18 cellular contexts compared by ENCODE assay signal in the genomic region with DNA sequence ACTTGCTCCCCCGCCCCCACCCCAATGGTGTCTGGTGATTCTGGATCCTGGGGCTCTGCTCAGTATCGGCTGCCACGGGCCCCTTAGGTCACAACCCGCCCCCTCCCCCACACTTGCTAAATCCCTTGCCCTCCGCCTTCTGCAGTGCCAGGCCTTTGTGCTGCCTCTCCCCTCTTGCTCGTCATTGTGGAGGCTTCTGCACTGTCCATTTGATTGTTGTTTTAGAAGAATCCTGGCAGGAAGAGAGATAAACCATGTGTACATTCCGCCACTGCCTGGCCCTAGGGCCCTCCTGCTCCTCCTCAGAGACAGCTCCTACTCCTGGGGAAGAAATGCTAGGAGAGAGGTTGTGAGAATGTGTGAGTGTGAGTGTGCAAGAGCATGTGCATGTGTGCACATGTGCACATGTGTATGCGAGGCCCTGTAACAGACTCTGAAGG. TPM values are rescaled to one million over a fixed set of nuclear protein-coding genes. Genes with fewer than 3 reads are reported as not detected.
DNase-seq lines count a peak whose midpoint lies in the region; ATAC-seq and TF ChIP-seq lines count a peak whose summit lies in the region.
"Had no signal": no experiment of that assay in that cellular context is flagged by ENCODE, and none has a peak within 500 bp of the region (broad histone marks: within the 10 kb centered on the region; RNA-seq: fewer than 3 reads in every experiment).

No MANE protein-coding gene starts in this region.

- H3K9ac ChIP-seq in SK-N-SH: no peak overlapping the region

- H3K4me1 Mint-ChIP-seq in CD4-positive, alpha-beta T cell (ENCODE audit: low read depth): peaks cover 22% of the 10 kb centered on the region

- no peaks in the 10 kb centered on the region for H3K9me2 ChIP-seq in SK-N-SH

- no peak for TF ChIP-seq RAD21 in SK-N-SH (IDR thresholded peaks at IDR 0.05; ENCODE audit: low read length)

- TF ChIP-seq CTCF in SK-N-SH (IDR thresholded peaks at IDR 0.05) (no peak), dorsolateral prefrontal cortex (IDR thresholded peaks at IDR 0.05 in 54 of 56, conservative IDR thresholded peaks at IDR 0.05 in 2 of 56; ENCODE audit: low read depth in 1 of 56, partially characterized antibody in 56 of 56) (no peak), tibial nerve (IDR thresholded peaks at IDR 0.05) (no peak)
- no peak for TF ChIP-seq CTCF in CD4-positive, alpha-beta T cell (IDR thresholded peaks at IDR 0.05)

- DNase-seq in SK-N-SH (peak; percentile 37), dorsolateral prefrontal cortex (peak in 1 of 10 donors; percentile 63), midbrain (lab: John Stamatoyannopoulos, UW) (peak; percentile 70), tibial nerve (ENCODE audit: low spot score in 2 of 2) (no peak), HUDEP-2 (lab: John Stamatoyannopoulos, UW; ENCODE audit: unreplicated experiment in 76 of 76) (no peak)
- no peak for DNase-seq in CD4-positive, alpha-beta T cell
- DNase-seq: activated T-cell treated with anti-CD3 and anti-CD28 coated beads, Interleukin-2, amount 50 U/mL, for 1 hour; CD4-positive, CD25-positive, alpha-beta regulatory T cell; cerebellar nuclear complex; GOT3; NCI-H226; psoas muscle; SHP77; T1000 had no signal

- H3K27ac Mint-ChIP-seq in CD4-positive, alpha-beta T cell: no peak overlapping the region
- H3K27ac Mint-ChIP-seq: activated CD4-positive, alpha-beta T cell treated with anti-CD3 and anti-CD28 coated beads, Interleukin-2, amount 10 ng/mL, durations not matched to agents 7 days and 5 days; activated naive CD8-positive, alpha-beta T cell had no signal

- H2AFZ ChIP-seq in SK-N-SH (ENCODE audit: low read depth): no peak overlapping the region

- POLR2A ChIA-PET in SK-N-SH (lab: Yijun Ruan, JAX): no interaction called here
- POLR2A ChIA-PET in CD4-positive, alpha-beta T cell (lab: Charles Lee): no interaction called here

- no peaks in the 10 kb centered on the region for H3K27me3 ChIP-seq in SK-N-SH (ENCODE audit: insufficient read depth)
- H3K27me3 ChIP-seq in dorsolateral prefrontal cortex: no peaks in the 10 kb centered on the region
- H3K27me3 ChIP-seq in tibial nerve: no peaks in the 10 kb centered on the region
- no peaks in the 10 kb centered on the region for H3K27me3 ChIP-seq in CD4-positive, alpha-beta T cell (ENCODE audit: control insufficient read depth, insufficient read depth, low read length)

- H3K36me3 ChIP-seq in SK-N-SH (replicated peaks in 1 of 2; ENCODE audit: control insufficient read depth in 1 of 2, insufficient read depth in 2 of 2, low read length in 1 of 2) (no peaks in the 10 kb centered on the region), tibial nerve (peaks cover 0 to 11% (median 0%) of the 10 kb centered on the region in 3 donors)

- peaks cover 7% of the 10 kb centered on the region for H3F3A ChIP-seq in SK-N-SH (replicated peaks; ENCODE audit: insufficient read depth)

- no peaks in the 10 kb centered on the region for H3K9me3 Mint-ChIP-seq in CD4-positive, alpha-beta T cell
- H3K9me3 Mint-ChIP-seq: activated CD4-positive, alpha-beta T cell treated with anti-CD3 and anti-CD28 coated beads, Interleukin-2, amount 10 ng/mL, durations not matched to agents 7 days and 5 days; CD4-positive, CD25-positive, alpha-beta regulatory T cell had no signal

- peaks cover 8% of the 10 kb centered on the region for H3K36me3 Mint-ChIP-seq in CD4-positive, alpha-beta T cell (ENCODE audit: low read depth)

- H3K4me1 ChIP-seq in SK-N-SH (ENCODE audit: control insufficient read depth in 1 of 2, insufficient read depth in 2 of 2, low read depth in 1 of 2, low read length in 1 of 2) (peaks cover 16 to 35% of the 10 kb centered on the region in 2 experiments; a peak in 3 of 4 replicates), tibial nerve (peaks cover 0 to 94% (median 25%) of the 10 kb centered on the region in 4 donors)

- H3K4me2 ChIP-seq in SK-N-SH: no peak overlapping the region

- ATAC-seq in SK-N-SH treated with all-trans-retinoic acid at 6 μM for 48 hours (no peak), HG03354 (IDR thresholded peaks at IDR 0.05; ENCODE audit: poor library complexity, severe bottlenecking, unreplicated experiment) (no peak)
- ATAC-seq in CD4-positive, alpha-beta T cell (ENCODE audit: poor library complexity): no peak

- CTCF ChIA-PET in SK-N-SH (lab: Yijun Ruan, JAX): interaction anchor here (6.8 kb wide), 1 partner anchor 22 kb away, joined by 43 read pairs; no protein-coding TSS in a partner anchor
- CTCF ChIA-PET in CD4-positive, alpha-beta T cell (lab: Charles Lee): no interaction called here

- H3K27me3 Mint-ChIP-seq in CD4-positive, alpha-beta T cell: no peaks in the 10 kb centered on the region
- H3K27me3 Mint-ChIP-seq: activated CD4-positive, alpha-beta T cell treated with anti-CD3 and anti-CD28 coated beads, Interleukin-2, amount 10 ng/mL, durations not matched to agents 7 days and 5 days; activated naive CD8-positive, alpha-beta T cell; CD4-positive, CD25-positive, alpha-beta regulatory T cell had no signal

- H3K4me3 ChIP-seq in SK-N-SH (ENCODE audit: low read depth in 2 of 2, low read length in 1 of 2) (no peak overlapping the region), dorsolateral prefrontal cortex (peak overlapping the region in 12 of 59 donors; percentile 7 to 45 (median 24)), tibial nerve (no peak overlapping the region)
- H3K4me3 ChIP-seq: psoas muscle had no signal

- intact Hi-C loops in dorsolateral prefrontal cortex (cut with DNase I): loop anchor here (2.0 to 5.0 kb wide), 4 partner anchors 38 to 75 kb away; no protein-coding TSS in a partner anchor
- intact Hi-C loops in CD4-positive, alpha-beta T cell (cut with DNase I, micrococcal nuclease): no loop called here

- TF ChIP-seq POLR2A in tibial nerve (IDR thresholded peaks at IDR 0.05): no peak

- H3K9me3 ChIP-seq in SK-N-SH: no peaks in the 10 kb centered on the region
- no peaks in the 10 kb centered on the region for H3K9me3 ChIP-seq in tibial nerve
- H3K9me3 ChIP-seq in CD4-positive, alpha-beta T cell (ENCODE audit: control insufficient read depth, low read length): no peaks in the 10 kb centered on the region
- H3K9me3 ChIP-seq: psoas muscle had no signal

- TF ChIP-seq EP300 in SK-N-SH (IDR thresholded peaks at IDR 0.05; ENCODE audit: borderline replicate concordance in 1 of 2, low read depth in 1 of 2, low read length in 1 of 2) (no peak), tibial nerve (IDR thresholded peaks at IDR 0.05) (no peak)

- H3K4me3 Mint-ChIP-seq in CD4-positive, alpha-beta T cell: no peak overlapping the region
- H3K4me3 Mint-ChIP-seq: activated CD4-positive, alpha-beta T cell treated with anti-CD3 and anti-CD28 coated beads, Interleukin-2, amount 10 ng/mL, durations not matched to agents 7 days and 5 days; activated naive CD8-positive, alpha-beta T cell; CD4-positive, CD25-positive, alpha-beta regulatory T cell had no signal

- H3K27ac ChIP-seq in SK-N-SH (ENCODE audit: low read depth in 2 of 2, low read length in 1 of 2) (no peak overlapping the region), dorsolateral prefrontal cortex (peak overlapping the region; percentile 60 to 99 (median 96)), tibial nerve (peak overlapping the region; percentile 59 to 90 (median 79))
- H3K27ac ChIP-seq in CD4-positive, alpha-beta T cell (ENCODE audit: low read depth, low read length): no peak overlapping the region

- 82% methylated on average over 8 of the region's 8 CpGs for WGBS in SK-N-SH (ENCODE audit: low lambda C conversion rate)
- WGBS in tibial nerve, 2 donors: 44 to 55% methylated on average over 8 of the region's 8 CpGs

- H3K79me2 ChIP-seq in SK-N-SH (ENCODE audit: insufficient read depth): no peaks in the 10 kb centered on the region

- H4K20me1 ChIP-seq in SK-N-SH (ENCODE audit: insufficient read depth): no peaks in the 10 kb centered on the region

TF ChIP-seq in SK-N-SH, 30 proteins besides CTCF, POLR2A, EP300 and RAD21:
- TF ChIP-seq USF1 (IDR thresholded peaks at IDR 0.05; ENCODE audit: borderline replicate concordance, low read depth) (no peak), TEAD4 (IDR thresholded peaks at IDR 0.05; ENCODE audit: borderline replicate concordance, insufficient read depth) (no peak), ELF1 (IDR thresholded peaks at IDR 0.05) (no peak)

TF ChIP-seq in SK-N-SH treated with all-trans-retinoic acid at 6 μM for 48 hours, 23 proteins besides CTCF, POLR2A, EP300 and RAD21 (continues in another document):
- TF ChIP-seq BACH2 (CRISPR knock-in tag; IDR thresholded peaks at IDR 0.05; ENCODE audit: borderline replicate concordance): no peak
- no peak for TF ChIP-seq ZNF565 (CRISPR knock-in tag; conservative IDR thresholded peaks at IDR 0.05; ENCODE audit: low read depth)
- TF ChIP-seq RARB (CRISPR knock-in tag; IDR thresholded peaks at IDR 0.05): no peak
- TF ChIP-seq ZFP3 (CRISPR knock-in tag; IDR thresholded peaks at IDR 0.05): no peak
- no peak for TF ChIP-seq TCF4 (CRISPR knock-in tag; IDR thresholded peaks at IDR 0.05; ENCODE audit: borderline replicate concordance)
- TF ChIP-seq GLIS3 (CRISPR knock-in tag; IDR thresholded peaks at IDR 0.05): no peak
- no peak for TF ChIP-seq ZNF70 (CRISPR knock-in tag; IDR thresholded peaks at IDR 0.05)
- TF ChIP-seq PPARA (CRISPR knock-in tag; IDR thresholded peaks at IDR 0.05; ENCODE audit: borderline replicate concordance): no peak
- TF ChIP-seq, protein P1, sequence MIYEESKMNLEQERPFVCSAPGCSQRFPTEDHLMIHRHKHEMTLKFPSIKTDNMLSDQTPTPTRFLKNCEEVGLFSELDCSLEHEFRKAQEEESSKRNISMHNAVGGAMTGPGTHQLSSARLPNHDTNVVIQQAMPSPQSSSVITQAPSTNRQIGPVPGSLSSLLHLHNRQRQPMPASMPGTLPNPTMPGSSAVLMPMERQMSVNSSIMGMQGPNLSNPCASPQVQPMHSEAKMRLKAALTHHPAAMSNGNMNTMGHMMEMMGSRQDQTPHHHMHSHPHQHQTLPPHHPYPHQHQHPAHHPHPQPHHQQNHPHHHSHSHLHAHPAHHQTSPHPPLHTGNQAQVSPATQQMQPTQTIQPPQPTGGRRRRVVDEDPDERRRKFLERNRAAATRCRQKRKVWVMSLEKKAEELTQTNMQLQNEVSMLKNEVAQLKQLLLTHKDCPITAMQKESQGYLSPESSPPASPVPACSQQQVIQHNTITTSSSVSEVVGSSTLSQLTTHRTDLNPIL (CRISPR knock-in tag; IDR thresholded peaks at IDR 0.05; ENCODE audit: low read depth): no peak
- TF ChIP-seq OSR1 (CRISPR knock-in tag; IDR thresholded peaks at IDR 0.05): no peak

RNA-seq across cellular contexts. Expression of gene MVB12B, which starts 50.3 kb away (rescaled TPM):
- 3.7 and 5.1 TPM in 2 replicates for polyA plus RNA-seq in SK-N-SH (2012; rRNA removed)
- 4.4 and 6.2 TPM in 2 replicates for polyA plus RNA-seq in SK-N-SH (2012; cell fraction: cytosol; rRNA removed)
- polyA plus RNA-seq in SK-N-SH (2012; cell fraction: nucleus; rRNA removed): 6.4 and 6.8 TPM in 2 replicates
- total RNA-seq in dorsolateral prefrontal cortex: 100 to 1,000 TPM in 23 of 120 experiments, 10 to 100 TPM in 97; 43.4 to 233 (median 75.7) TPM
- total RNA-seq in tibial nerve: 10 to 100 TPM; 27.2 to 36.9 (median 33.2) TPM
- 10 to 100 TPM; 14.3 to 15.3 TPM for total RNA-seq in CD4-positive, alpha-beta T cell

Comparison
In these comparisons a context has a peak if more than half of its experiments do, and no peak if none do; other contexts are left out.
1. DNase-seq: peak in SK-N-SH (single experiment) and midbrain (single experiment); none in tibial nerve (0 of 2), CD4-positive, alpha-beta T cell (0 of 10) and HUDEP-2 (0 of 76).
2. H3K27ac ChIP-seq: peak in dorsolateral prefrontal cortex (59 of 59) and tibial nerve (4 of 4); none in SK-N-SH (0 of 2) and CD4-positive, alpha-beta T cell (single experiment).
3. intact Hi-C loops: an anchor here in dorsolateral prefrontal cortex (2.0 to 5.0 kb wide); none called in CD4-positive, alpha-beta T cell.